Comparison of ENCODE assay signal across 23 cellular contexts in the genomic region with DNA sequence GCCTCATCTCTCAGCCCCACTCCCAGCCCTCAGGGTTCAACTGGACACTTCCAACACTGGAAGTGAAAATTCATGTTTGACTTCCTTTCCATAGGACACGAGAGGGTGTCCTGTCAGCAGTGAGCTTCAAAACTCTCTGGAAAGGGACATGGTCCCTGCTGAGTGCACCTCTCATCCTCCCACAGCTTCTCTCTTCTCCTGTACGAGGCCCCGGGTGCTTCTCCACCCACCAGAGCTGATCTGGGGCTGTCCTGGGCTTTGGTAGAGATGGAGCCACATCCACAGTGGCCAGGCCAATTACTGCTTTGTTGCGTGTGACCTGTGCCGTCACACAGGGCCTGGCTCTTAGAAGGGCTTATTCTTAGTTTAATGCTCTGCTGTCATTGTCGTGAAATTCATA.
A peak's percentile ranks its signal among the peaks of the same experiment; 100 is the strongest.
DNase-seq lines count a peak whose midpoint lies in the region; TF ChIP-seq lines count a peak whose summit lies in the region.
"Had no signal": no experiment of that assay in that cellular context is flagged by ENCODE, and none has a peak within 500 bp of the region (broad histone marks: within the 10 kb centered on the region; RNA-seq: fewer than 3 reads in every experiment).

No MANE protein-coding gene starts in this region.

- H3K4me3 ChIP-seq in coronary artery, result no peak overlapping the region
- H3K4me3 ChIP-seq: A549; BLaER1 treated with 17β-estradiol and CSF1 and Interleukin-3, amounts not matched to agents 10 nM and 100 nM; GM12878 had no signal

- no peak overlapping the region for H2BK5ac ChIP-seq in H9 (ENCODE audit: insufficient read length, low read length)

- no peak overlapping the region for H3K4me2 ChIP-seq in H9 (ENCODE audit: insufficient read depth, insufficient read length, low read length)
- H3K4me2 ChIP-seq: A549; BLaER1 treated with 17β-estradiol and CSF1 and Interleukin-3, amounts not matched to agents 10 nM and 100 nM had no signal

- no peak overlapping the region for H2BK12ac ChIP-seq in H9 (ENCODE audit: insufficient read length, low read depth, low read length)

- TF ChIP-seq CTCF in H9 (conservative IDR thresholded peaks at IDR 0.05) (no peak), coronary artery (IDR thresholded peaks at IDR 0.05) (no peak), type B pancreatic cell (conservative IDR thresholded peaks at IDR 0.05) (no peak)

- no peaks in the 10 kb centered on the region for H4K20me1 ChIP-seq in H9 (ENCODE audit: control insufficient read depth, insufficient read depth, insufficient read length)
- H4K20me1 ChIP-seq: BLaER1 treated with 17β-estradiol and CSF1 and Interleukin-3, amounts not matched to agents 10 nM and 100 nM had no signal

- H3K36me3 Mint-ChIP-seq in H9 (ENCODE audit: insufficient read depth in 1 of 3, low read depth in 3 of 3) (no peaks in the 10 kb centered on the region), type B pancreatic cell (no peaks in the 10 kb centered on the region)
- H3K36me3 Mint-ChIP-seq: CD8-positive, alpha-beta T cell had no signal

- intact Hi-C loops in posterior vena cava (cut with DNase I), result no loop called here

- no peak overlapping the region for H3K18ac ChIP-seq in H9 (ENCODE audit: insufficient read length, low read depth, low read length)

- no peak overlapping the region for H2BK15ac ChIP-seq in H9 (ENCODE audit: low read depth, low read length)

- peaks cover 5% of the 10 kb centered on the region for H3K27me3 Mint-ChIP-seq in H9 (ENCODE audit: low read depth)
- H3K27me3 Mint-ChIP-seq in type B pancreatic cell, result peaks cover 40% of the 10 kb centered on the region

- H3T11ph ChIP-seq in H9 (ENCODE audit: low read length), result no peak overlapping the region

- H3K27ac ChIP-seq in H9 (ENCODE audit: insufficient read length, low read depth, low read length) (no peak overlapping the region), coronary artery (no peak overlapping the region)
- H3K27ac ChIP-seq: A549; BLaER1 treated with 17β-estradiol and CSF1 and Interleukin-3, amounts not matched to agents 10 nM and 100 nM; C4-2B had no signal

- no peak overlapping the region for H3K56ac ChIP-seq in H9 (ENCODE audit: insufficient read length, low read depth, low read length)

- WGBS in H9 (ENCODE audit: extremely low coverage, insufficient read length, low lambda C conversion rate), result no CpG with 5 or more reads among the region's 6 CpGs

- H3K27ac Mint-ChIP-seq in H9, result peak overlapping the region in 1 of 3 experiments; percentile 32; a peak in 1 of 7 replicates
- H3K27ac Mint-ChIP-seq in type B pancreatic cell, result no peak overlapping the region
- H3K27ac Mint-ChIP-seq: B cell; CD4-positive, alpha-beta T cell; CD8-positive, alpha-beta T cell had no signal

- H3K9me3 Mint-ChIP-seq in H9 (no peaks in the 10 kb centered on the region), type B pancreatic cell (no peaks in the 10 kb centered on the region)
- H3K9me3 Mint-ChIP-seq: CD4-positive, alpha-beta T cell; CD8-positive, alpha-beta T cell had no signal

- H3K23ac ChIP-seq in H9 (ENCODE audit: insufficient read length, low read depth, low read length), result no peak overlapping the region

- no peak overlapping the region for H3K4me3 Mint-ChIP-seq in H9
- H3K4me3 Mint-ChIP-seq in type B pancreatic cell, result no peak overlapping the region
- H3K4me3 Mint-ChIP-seq: B cell; CD4-positive, alpha-beta T cell; CD8-positive, alpha-beta T cell had no signal

- H3K9me3 ChIP-seq in H9 (ENCODE audit: control insufficient read depth, low read depth, low read length), result no peaks in the 10 kb centered on the region
- H3K9me3 ChIP-seq: A549; BLaER1 treated with 17β-estradiol and CSF1 and Interleukin-3, amounts not matched to agents 10 nM and 100 nM had no signal

- no peaks in the 10 kb centered on the region for H3K23me2 ChIP-seq in H9 (ENCODE audit: insufficient read length, low read depth, low read length, poor library complexity, severe bottlenecking)

- no peak overlapping the region for H4K5ac ChIP-seq in H9 (ENCODE audit: insufficient read length, low read depth, low read length)

- H3K27me3 ChIP-seq in H9 (ENCODE audit: insufficient read depth, low read length), result no peaks in the 10 kb centered on the region
- H3K27me3 ChIP-seq: BLaER1 treated with 17β-estradiol and CSF1 and Interleukin-3, amounts not matched to agents 10 nM and 100 nM had no signal

- no peaks in the 10 kb centered on the region for H3K79me2 ChIP-seq in H9 (ENCODE audit: insufficient read depth, low read length)

- no peak overlapping the region for H3K4ac ChIP-seq in H9 (ENCODE audit: low read depth, low read length)

- no peak overlapping the region for H2AFZ ChIP-seq in H9 (ENCODE audit: low read length)

- H3K14ac ChIP-seq in H9 (ENCODE audit: insufficient read depth, low read length), result no peak overlapping the region

- DNase-seq in H9 (peak; percentile 8), coronary artery (ENCODE audit: low spot score) (peak; percentile 41), islet precursor cell (peak; percentile 22), type B pancreatic cell (ENCODE audit: extremely low spot score, unreplicated experiment) (peak; percentile 47), posterior vena cava (ENCODE audit: low spot score) (no peak), 8988T (no peak), HuH-7 (ENCODE audit: low spot score) (no peak), NCI-H2029 (lab: John Stamatoyannopoulos, UW) (no peak)
- DNase-seq: AML-193; CD4-positive, alpha-beta T cell; CD8-positive, alpha-beta T cell; DMS 273 treated with DMSO at 0.1 percent for 48 hours; DMS153; DMS53; DMS79; DND-41; EL; GDM1 had no signal

- H2BK20ac ChIP-seq in H9 (ENCODE audit: low read depth, low read length, poor library complexity, severe bottlenecking), result no peak overlapping the region

- no peaks in the 10 kb centered on the region for H3K79me1 ChIP-seq in H9 (ENCODE audit: insufficient read depth, low read depth, low read length, poor library complexity, severe bottlenecking)

- no peak overlapping the region for H2AK5ac ChIP-seq in H9 (ENCODE audit: insufficient read length, low read length)

- H2BK120ac ChIP-seq in H9 (ENCODE audit: low read depth, low read length, poor library complexity, severe bottlenecking), result no peak overlapping the region

- H3K9ac ChIP-seq in H9 (ENCODE audit: extremely low read depth, insufficient read length, low read length), result no peak overlapping the region
- H3K9ac ChIP-seq: BLaER1 treated with 17β-estradiol and CSF1 and Interleukin-3, amounts not matched to agents 10 nM and 100 nM had no signal

- no peak overlapping the region for H4K8ac ChIP-seq in H9 (replicated peaks; ENCODE audit: insufficient read length, low read depth, low read length)

- H3K4me1 Mint-ChIP-seq in H9 (no peaks in the 10 kb centered on the region), type B pancreatic cell (ENCODE audit: unreplicated experiment) (no peaks in the 10 kb centered on the region)
- H3K4me1 Mint-ChIP-seq: B cell had no signal

- H3K4me1 ChIP-seq in H9 (ENCODE audit: insufficient read depth, low read length), result no peaks in the 10 kb centered on the region
- H3K4me1 ChIP-seq: A549; BLaER1 treated with 17β-estradiol and CSF1 and Interleukin-3, amounts not matched to agents 10 nM and 100 nM had no signal

- H4K91ac ChIP-seq in H9 (ENCODE audit: insufficient read length, low read depth, low read length), result no peak overlapping the region

Comparison
In these comparisons a context has a peak if more than half of its experiments do, and no peak if none do; other contexts are left out.
1. DNase-seq: peak in H9 (single experiment), coronary artery (single experiment), islet precursor cell (single experiment) and type B pancreatic cell (single experiment); none in posterior vena cava (single experiment), 8988T (single experiment), HuH-7 (single experiment) and NCI-H2029 (single experiment).